Comparison of ENCODE assay signal across 16 cellular contexts in the genomic region with DNA sequence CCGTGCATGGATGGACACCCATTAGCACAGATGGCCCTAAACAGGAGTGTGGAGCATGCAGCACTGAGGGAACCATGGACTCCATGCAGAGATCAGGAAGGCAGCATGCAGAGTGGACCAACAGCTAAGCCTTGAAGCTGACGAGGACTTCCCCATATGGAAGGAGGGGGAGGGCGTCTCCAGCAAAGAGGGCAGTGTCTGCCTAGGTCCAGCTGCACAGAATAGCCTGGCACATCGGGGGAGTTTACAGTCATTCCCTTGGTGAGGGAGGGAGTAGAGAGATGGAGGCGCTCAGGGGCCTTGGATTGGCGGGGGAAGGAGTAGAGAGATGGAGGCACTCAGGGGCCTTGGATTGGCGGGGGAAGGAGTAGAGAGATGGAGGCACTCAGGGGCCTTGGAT.
DNase-seq lines count a peak whose midpoint lies in the region; TF ChIP-seq lines count a peak whose summit lies in the region.
"Had no signal": no experiment of that assay in that cellular context is flagged by ENCODE, and none has a peak within 500 bp of the region (broad histone marks: within the 10 kb centered on the region; RNA-seq: fewer than 3 reads in every experiment).

No MANE protein-coding gene starts in this region.

- TF ChIP-seq CTCF in neural crest cell (conservative IDR thresholded peaks at IDR 0.05): no peak
- no peak for TF ChIP-seq CTCF in Calu3 (IDR thresholded peaks at IDR 0.05; ENCODE audit: unreplicated experiment)

- CTCF ChIA-PET in CD8-positive, alpha-beta memory T cell (lab: Charles Lee): interaction anchor here (1.5 kb wide), 1 partner anchor 71 kb away, joined by 3 read pairs; no protein-coding TSS in a partner anchor
- CTCF ChIA-PET in Calu3 (lab: Charles Lee): no interaction called here

- H3K27ac ChIP-seq in temporal lobe (ENCODE audit: low read depth, low read length): peak overlapping the region; percentile 64
- no peak overlapping the region for H3K27ac ChIP-seq in CD8-positive, alpha-beta memory T cell (ENCODE audit: low read depth, low read length)
- H3K27ac ChIP-seq: RWPE1, SJCRH30 had no signal

- no peaks in the 10 kb centered on the region for H3K9me3 Mint-ChIP-seq in neural crest cell
- no peaks in the 10 kb centered on the region for H3K9me3 Mint-ChIP-seq in CD8-positive, alpha-beta memory T cell
- no peaks in the 10 kb centered on the region for H3K9me3 Mint-ChIP-seq in Calu3 (ENCODE audit: low read depth, unreplicated experiment)
- H3K9me3 Mint-ChIP-seq: CD4-positive, CD25-positive, alpha-beta regulatory T cell had no signal

- H3K36me3 Mint-ChIP-seq in neural crest cell (ENCODE audit: low read depth) (peaks cover 12% of the 10 kb centered on the region), Calu3 (ENCODE audit: insufficient read depth, unreplicated experiment) (no peaks in the 10 kb centered on the region)
- H3K36me3 Mint-ChIP-seq in CD8-positive, alpha-beta memory T cell: peaks cover 0 to 76% (median 13%) of the 10 kb centered on the region in 3 donors

- DNase-seq in amygdala (lab: John Stamatoyannopoulos, UW): peak in 36 of 56 donors; percentile 16 to 86 (median 54)
- peak; percentile 90 for DNase-seq in globus pallidus (ENCODE audit: low spot score)
- no peak for DNase-seq in neural crest cell (ENCODE audit: low read depth, low spot score)
- DNase-seq in CD8-positive, alpha-beta memory T cell: no peak
- DNase-seq in Calu3: no peak
- DNase-seq in EL: no peak
- DNase-seq: AML-193; CD4-positive, CD25-positive, alpha-beta regulatory T cell; GOT3; NCI-H146; NCI-H2081; NCI-H510A; NCI-H774; SJCRH30 had no signal

- H3K4me1 Mint-ChIP-seq in neural crest cell (no peaks in the 10 kb centered on the region), Calu3 (ENCODE audit: low read depth, unreplicated experiment) (no peaks in the 10 kb centered on the region)
- no peaks in the 10 kb centered on the region for H3K4me1 Mint-ChIP-seq in CD8-positive, alpha-beta memory T cell
- H3K4me1 Mint-ChIP-seq: CD4-positive, CD25-positive, alpha-beta regulatory T cell had no signal

- no peaks in the 10 kb centered on the region for H3K4me1 ChIP-seq in CD8-positive, alpha-beta memory T cell (ENCODE audit: insufficient read depth, low read length)

- H3K27me3 Mint-ChIP-seq in neural crest cell (ENCODE audit: low read depth) (no peaks in the 10 kb centered on the region), Calu3 (ENCODE audit: unreplicated experiment) (no peaks in the 10 kb centered on the region)
- H3K27me3 Mint-ChIP-seq in CD8-positive, alpha-beta memory T cell: peaks cover 0 to 2% of the 10 kb centered on the region in 2 donors
- H3K27me3 Mint-ChIP-seq: CD4-positive, CD25-positive, alpha-beta regulatory T cell had no signal

- no peak overlapping the region for H3K4me3 Mint-ChIP-seq in neural crest cell
- no peak overlapping the region for H3K4me3 Mint-ChIP-seq in CD8-positive, alpha-beta memory T cell
- no peak overlapping the region for H3K4me3 Mint-ChIP-seq in Calu3 (ENCODE audit: low read depth, unreplicated experiment)

- no peaks in the 10 kb centered on the region for H3K9me3 ChIP-seq in CD8-positive, alpha-beta memory T cell (ENCODE audit: low read length)
- H3K9me3 ChIP-seq: SJCRH30 had no signal

- POLR2A ChIA-PET in CD8-positive, alpha-beta memory T cell (lab: Charles Lee): no interaction called here

- BruUV-seq in Calu3 (replicated peaks; lab: Mats Ljungman, UMichigan): no TSS peak

- peak overlapping the region; percentile 27 for H3K27ac Mint-ChIP-seq in neural crest cell (ENCODE audit: unreplicated experiment)
- peak overlapping the region in 1 of 8 donors; percentile 60 for H3K27ac Mint-ChIP-seq in CD8-positive, alpha-beta memory T cell
- no peak overlapping the region for H3K27ac Mint-ChIP-seq in Calu3 (ENCODE audit: unreplicated experiment)
- H3K27ac Mint-ChIP-seq: CD4-positive, CD25-positive, alpha-beta regulatory T cell had no signal

- H3K27me3 ChIP-seq in CD8-positive, alpha-beta memory T cell (ENCODE audit: insufficient read depth, low read length, poor library complexity, severe bottlenecking): no peaks in the 10 kb centered on the region
- H3K27me3 ChIP-seq: SJCRH30 had no signal

- H3K4me3 ChIP-seq in CD8-positive, alpha-beta memory T cell (ENCODE audit: low read length): no peak overlapping the region
- H3K4me3 ChIP-seq: SJCRH30 had no signal

- intact Hi-C loops in Calu3 (cut with micrococcal nuclease; ENCODE audit: unreplicated experiment): no loop called here

- H3K36me3 ChIP-seq in CD8-positive, alpha-beta memory T cell (ENCODE audit: insufficient read depth, low read length): no peaks in the 10 kb centered on the region

Comparison
In these comparisons a context has a peak if more than half of its experiments do, and no peak if none do; other contexts are left out.
1. DNase-seq: peak in amygdala (36 of 56) and globus pallidus (single experiment); none in neural crest cell (single experiment), CD8-positive, alpha-beta memory T cell (0 of 5), Calu3 (single experiment) and EL (single experiment).